Comparison of ENCODE assay signal across 13 cellular contexts in genomic region chr14:32350020-32350419, GRCh38. TPM values are rescaled to one million over a fixed set of nuclear protein-coding genes. Genes with fewer than 3 reads are reported as not detected.
A peak's percentile ranks its signal among the peaks of the same experiment; 100 is the strongest.
DNase-seq lines count a peak whose midpoint lies in the region; ATAC-seq and TF ChIP-seq lines count a peak whose summit lies in the region.
"Had no signal": no experiment of that assay in that cellular context is flagged by ENCODE, and none has a peak within 500 bp of the region (broad histone marks: within the 10 kb centered on the region; RNA-seq: fewer than 3 reads in every experiment).

No MANE protein-coding gene starts in this region.

- ATAC-seq in GM19025 (IDR thresholded peaks at IDR 0.05; ENCODE audit: low read depth, unreplicated experiment): peak; percentile 81
- peak; percentile 99 for ATAC-seq in GM21723 (IDR thresholded peaks at IDR 0.05; ENCODE audit: unreplicated experiment)
- peak; percentile 99 for ATAC-seq in HG03175 (IDR thresholded peaks at IDR 0.05; ENCODE audit: unreplicated experiment)
- no peak for ATAC-seq in foreskin keratinocyte
- no peak for ATAC-seq in left lobe of liver
- ATAC-seq: sciatic nerve had no signal

- no peak for TF ChIP-seq CTCF in foreskin keratinocyte (conservative IDR thresholded peaks at IDR 0.05)

- no peaks in the 10 kb centered on the region for H3K27me3 ChIP-seq in foreskin keratinocyte

- peak overlapping the region; percentile 89 for H3K27ac ChIP-seq in foreskin keratinocyte
- H3K27ac ChIP-seq: VCaP had no signal

- DNase-seq in foreskin keratinocyte (no peak), GDM1 (lab: John Stamatoyannopoulos, UW) (no peak), left lobe of liver (ENCODE audit: low spot score) (no peak), NCI-H2107 treated with DMSO at 0.1 percent for 48 hours (lab: John Stamatoyannopoulos, UW; ENCODE audit: unreplicated experiment) (no peak)
- no peak for DNase-seq in activated CD4-positive, alpha-beta T cell treated with anti-CD3 and anti-CD28 coated beads, Interleukin-2, amount 50 U/mL, for 4 hours
- DNase-seq: activated effector memory CD4-positive, alpha-beta T cell treated with Interleukin-2 at 50 U/mL for 16 hours; DND-41; NCI-H1436 had no signal

- peaks cover 24% of the 10 kb centered on the region for H3K4me1 ChIP-seq in foreskin keratinocyte

RNA-seq across cellular contexts. Expression of gene AKAP6, which starts 20.9 kb away (rescaled TPM):
- 2.2 and 2.5 TPM in 2 replicates for total RNA-seq in foreskin keratinocyte
- 0.20 and 0.35 TPM in 2 replicates for polyA plus RNA-seq in foreskin keratinocyte
- total RNA-seq in left lobe of liver: 7.2 TPM

Comparison
In these comparisons a context has a peak if more than half of its experiments do, and no peak if none do; other contexts are left out.
1. ATAC-seq: peak in GM19025 (single experiment), GM21723 (single experiment) and HG03175 (single experiment); none in foreskin keratinocyte (single experiment) and left lobe of liver (single experiment).